Comparison of ENCODE assay signal across 8 cellular contexts in the genomic region with DNA sequence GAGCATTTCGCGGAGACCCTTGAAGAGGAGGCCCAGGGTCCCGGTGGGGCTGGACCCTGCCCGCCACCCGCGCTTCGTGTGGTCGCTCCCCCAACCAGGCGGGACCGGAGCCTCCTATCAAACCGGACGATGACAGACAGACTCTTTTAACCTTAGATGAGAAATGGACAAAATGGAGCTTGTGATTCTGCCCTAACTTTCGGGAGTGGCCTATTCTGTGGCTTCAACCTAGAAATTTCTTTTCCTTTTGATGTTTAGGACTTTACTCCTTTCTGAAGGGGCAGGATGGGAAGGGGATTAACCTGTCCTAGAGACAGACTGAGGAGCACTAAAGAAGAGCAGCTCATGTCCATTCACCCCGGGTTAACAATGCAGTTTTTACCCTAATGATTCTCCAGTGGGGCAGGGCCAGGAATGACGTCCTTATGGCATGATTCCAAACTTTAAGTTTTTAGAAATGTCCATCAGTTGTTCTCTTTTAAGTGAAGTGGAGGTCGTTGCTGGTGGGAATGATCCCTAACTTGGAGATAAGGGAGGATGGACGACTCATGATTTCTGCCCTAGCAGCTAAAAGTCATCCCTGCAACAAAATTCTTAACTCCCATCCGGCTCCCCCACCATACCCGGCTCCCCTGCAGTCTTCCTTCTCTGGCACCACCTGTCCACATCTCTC. TPM values are rescaled to one million over a fixed set of nuclear protein-coding genes. Genes with fewer than 3 reads are reported as not detected.
DNase-seq lines count a peak whose midpoint lies in the region; ATAC-seq, FAIRE-seq and TF ChIP-seq lines count a peak whose summit lies in the region.

No MANE protein-coding gene starts in this region.

- no peak for ATAC-seq in activated CD8-positive, alpha-beta memory T cell treated with anti-CD3 and anti-CD28 coated beads, Interleukin-2, amount 10 ng/mL, durations not matched to agents 7 days and 5 days
- no peak for ATAC-seq in HG03025 (IDR thresholded peaks at IDR 0.05; ENCODE audit: low FRiP score, unreplicated experiment)

- FAIRE-seq in D721Med (lab: Jason Lieb, UNC) = no peak

- intact Hi-C loops in left ventricle myocardium inferior (cut with micrococcal nuclease) = no loop called here

- peaks cover 29% of the 10 kb centered on the region for H3K4me1 ChIP-seq in left ventricle myocardium inferior

- H3K9me3 ChIP-seq in left ventricle myocardium inferior (replicated peaks) = no peaks in the 10 kb centered on the region

- H3K4me3 ChIP-seq in left ventricle myocardium inferior (peak overlapping the region; percentile 86), retinal pigment epithelial cell (ENCODE audit: low read length) (peak overlapping the region; percentile 84)

- H3K27me3 ChIP-seq in left ventricle myocardium inferior (ENCODE audit: low read depth) = no peaks in the 10 kb centered on the region

- H3K4me1 Mint-ChIP-seq in activated CD8-positive, alpha-beta memory T cell treated with anti-CD3 and anti-CD28 coated beads, Interleukin-2, amount 10 ng/mL, durations not matched to agents 7 days and 5 days = peaks cover 21% of the 10 kb centered on the region
- peaks cover 17% of the 10 kb centered on the region for H3K4me1 Mint-ChIP-seq in activated naive CD8-positive, alpha-beta T cell (ENCODE audit: low read depth)

- H3K9me3 Mint-ChIP-seq in activated CD8-positive, alpha-beta memory T cell treated with anti-CD3 and anti-CD28 coated beads, Interleukin-2, amount 10 ng/mL, durations not matched to agents 7 days and 5 days (ENCODE audit: low read depth) = no peaks in the 10 kb centered on the region
- no peaks in the 10 kb centered on the region for H3K9me3 Mint-ChIP-seq in activated naive CD8-positive, alpha-beta T cell (ENCODE audit: low read depth)

- no peak for DNase-seq in activated CD8-positive, alpha-beta memory T cell treated with anti-CD3 and anti-CD28 coated beads, Interleukin-2, amount 10 ng/mL, durations not matched to agents 7 days and 5 days
- DNase-seq in activated CD8-positive, alpha-beta memory T cell treated with anti-CD3 and anti-CD28 coated beads, Interleukin-2, amount 50 U/mL, for 48 hours = no peak
- DNase-seq in HPDE6-E6E7 (ENCODE audit: extremely low spot score) (peak; percentile 22), left ventricle myocardium inferior (no peak), retinal pigment epithelial cell (ENCODE audit: low read depth) (no peak), D721Med (ENCODE audit: insufficient read length, low spot score) (no peak)

- H3K36me3 ChIP-seq in left ventricle myocardium inferior = peaks cover 31% of the 10 kb centered on the region

- peak overlapping the region; percentile 96 for H3K27ac ChIP-seq in left ventricle myocardium inferior (replicated peaks)

- CTCF ChIA-PET in activated CD8-positive, alpha-beta memory T cell treated with anti-CD3 and anti-CD28 coated beads, Interleukin-2, amount 10 ng/mL, durations not matched to agents 7 days and 5 days (lab: Charles Lee) = no interaction called here

- no peaks in the 10 kb centered on the region for H3K27me3 Mint-ChIP-seq in activated CD8-positive, alpha-beta memory T cell treated with anti-CD3 and anti-CD28 coated beads, Interleukin-2, amount 10 ng/mL, durations not matched to agents 7 days and 5 days
- no peaks in the 10 kb centered on the region for H3K27me3 Mint-ChIP-seq in activated naive CD8-positive, alpha-beta T cell

- peak overlapping the region; percentile 90 for H3K27ac Mint-ChIP-seq in activated CD8-positive, alpha-beta memory T cell treated with anti-CD3 and anti-CD28 coated beads, Interleukin-2, amount 10 ng/mL, durations not matched to agents 7 days and 5 days
- peak overlapping the region; percentile 92 for H3K27ac Mint-ChIP-seq in activated naive CD8-positive, alpha-beta T cell

- H3K36me3 Mint-ChIP-seq in activated CD8-positive, alpha-beta memory T cell treated with anti-CD3 and anti-CD28 coated beads, Interleukin-2, amount 10 ng/mL, durations not matched to agents 7 days and 5 days = peaks cover 16% of the 10 kb centered on the region
- peaks cover 5% of the 10 kb centered on the region for H3K36me3 Mint-ChIP-seq in activated naive CD8-positive, alpha-beta T cell

- TF ChIP-seq CTCF in left ventricle myocardium inferior (IDR thresholded peaks at IDR 0.05; ENCODE audit: borderline replicate concordance) = no peak
- TF ChIP-seq CTCF in retinal pigment epithelial cell (conservative IDR thresholded peaks at IDR 0.05; ENCODE audit: low read depth, low read length) = no peak
- no peak for TF ChIP-seq CTCF in D721Med (IDR thresholded peaks at IDR 0.05; ENCODE audit: insufficient read depth, missing control alignments)

- H3K4me3 Mint-ChIP-seq in activated CD8-positive, alpha-beta memory T cell treated with anti-CD3 and anti-CD28 coated beads, Interleukin-2, amount 10 ng/mL, durations not matched to agents 7 days and 5 days = peak overlapping the region; percentile 91
- peak overlapping the region; percentile 99 for H3K4me3 Mint-ChIP-seq in activated naive CD8-positive, alpha-beta T cell

RNA-seq across cellular contexts. Expression of gene NIPSNAP3A, which starts 1.0 kb away (rescaled TPM):
- 10 to 100 TPM; 14.1 to 16.2 TPM for total RNA-seq in activated CD8-positive, alpha-beta memory T cell treated with anti-CD3 and anti-CD28 coated beads, Interleukin-2, amount 10 ng/mL, durations not matched to agents 7 days and 5 days
- 25.3 TPM for total RNA-seq in left ventricle myocardium inferior

RNA-seq across cellular contexts. Expression of gene NIPSNAP3B, which starts 15.4 kb away (rescaled TPM):
- 1 to 10 TPM in 1 of 2 experiments, under 1 TPM in 1; 0.91 to 1.1 TPM for total RNA-seq in activated CD8-positive, alpha-beta memory T cell treated with anti-CD3 and anti-CD28 coated beads, Interleukin-2, amount 10 ng/mL, durations not matched to agents 7 days and 5 days
- 34.0 TPM for total RNA-seq in left ventricle myocardium inferior

RNA-seq across cellular contexts. Expression of gene OR13D1, which starts 54.2 kb away (rescaled TPM):
- not detected for total RNA-seq in activated CD8-positive, alpha-beta memory T cell treated with anti-CD3 and anti-CD28 coated beads, Interleukin-2, amount 10 ng/mL, durations not matched to agents 7 days and 5 days
- not detected for total RNA-seq in left ventricle myocardium inferior

Comparison
In these comparisons a context has a peak if more than half of its experiments do, and no peak if none do; other contexts are left out.
1. RNA of gene NIPSNAP3B, which starts 15.4 kb away (total RNA-seq): 34.0 TPM in left ventricle myocardium inferior (single experiment); 0.91 to 1.1 TPM in activated CD8-positive, alpha-beta memory T cell treated with anti-CD3 and anti-CD28 coated beads, Interleukin-2, amount 10 ng/mL, durations not matched to agents 7 days and 5 days; every median in the first group is over 10 times any median in the second.